In the genomic region with DNA sequence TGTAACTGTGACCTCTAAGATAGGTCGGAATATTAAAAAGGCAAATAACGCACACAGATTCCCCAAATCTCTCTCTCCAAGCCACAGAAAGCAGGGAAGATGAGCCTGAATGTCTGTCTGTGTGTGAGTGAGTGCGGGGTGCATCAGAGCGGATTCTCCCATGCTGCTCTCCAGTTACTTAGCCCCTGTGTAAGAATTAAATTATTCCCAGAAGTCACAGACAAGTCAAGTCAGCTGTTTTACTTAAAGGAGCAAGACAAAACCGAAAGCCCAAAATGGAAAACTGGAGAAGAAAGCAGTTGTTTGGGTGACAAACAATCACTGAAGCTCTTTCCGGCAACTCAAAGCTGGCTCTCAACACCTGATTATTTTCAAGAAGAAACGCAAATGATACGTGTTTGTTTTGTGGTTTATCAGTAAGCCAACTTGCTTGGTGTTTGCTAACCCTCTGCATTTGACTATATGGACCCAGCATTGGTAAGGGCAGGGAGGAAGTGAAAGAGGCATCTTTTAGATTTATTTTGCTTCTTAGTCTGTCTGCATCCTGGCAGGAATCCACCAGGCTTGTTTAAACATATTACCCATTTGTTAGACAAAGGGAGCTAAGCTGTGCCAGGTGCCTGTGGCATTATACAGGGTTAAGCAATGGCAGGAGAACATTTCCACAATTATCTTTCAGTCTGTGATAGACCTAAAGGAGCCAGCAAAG, we compare ENCODE assay signal across 8 cellular contexts.
DNase-seq lines count a peak whose midpoint lies in the region; ATAC-seq, FAIRE-seq and TF ChIP-seq lines count a peak whose summit lies in the region.

No MANE protein-coding gene starts in this region.

- H3K9me3 ChIP-seq in astrocyte (ENCODE audit: insufficient read depth, low read depth, low read length): no peaks in the 10 kb centered on the region

- no peak overlapping the region for H3K4me3 ChIP-seq in GM23338
- H3K4me3 ChIP-seq in astrocyte (ENCODE audit: insufficient read depth, low read depth, low read length): no peak overlapping the region

- TF ChIP-seq CTCF in GM23338 (conservative IDR thresholded peaks at IDR 0.05; ENCODE audit: low read depth in 2 of 2): no peak
- no peak for TF ChIP-seq CTCF in astrocyte (IDR thresholded peaks at IDR 0.05; ENCODE audit: insufficient read depth, low read depth, low read length)
- no peak for TF ChIP-seq CTCF in progenitor cell of endocrine pancreas (IDR thresholded peaks at IDR 0.05; ENCODE audit: unreplicated experiment)

- no peak overlapping the region for H3K4me3 Mint-ChIP-seq in GM23338
- H3K4me3 Mint-ChIP-seq in astrocyte (ENCODE audit: unreplicated experiment): no peak overlapping the region
- peak overlapping the region; percentile 13 for H3K4me3 Mint-ChIP-seq in progenitor cell of endocrine pancreas (ENCODE audit: low read depth)

- H3K27me3 Mint-ChIP-seq in GM23338 (ENCODE audit: insufficient read depth, low read depth, poor library complexity) (peaks cover 5% of the 10 kb centered on the region), astrocyte (ENCODE audit: low read depth, unreplicated experiment) (no peaks in the 10 kb centered on the region), progenitor cell of endocrine pancreas (no peaks in the 10 kb centered on the region)

- H2AFZ ChIP-seq in GM23338 (peak overlapping the region; percentile 39), astrocyte (ENCODE audit: low read depth, low read length) (peak overlapping the region; percentile 21)

- peaks cover 42% of the 10 kb centered on the region for H3K4me1 ChIP-seq in GM23338 (ENCODE audit: insufficient read depth)
- peaks cover 4% of the 10 kb centered on the region for H3K4me1 ChIP-seq in astrocyte (ENCODE audit: insufficient read depth, low read length)

- no peak for FAIRE-seq in astrocyte (lab: Jason Lieb, UNC)
- FAIRE-seq in HTR-8/SVneo (lab: Jason Lieb, UNC): no peak

- H3F3A ChIP-seq in GM23338 (replicated peaks; ENCODE audit: low read depth): 0 out of 2 replicates have a peak, but pooled peaks cover 2% of the 10 kb centered on the region

- H3K36me3 ChIP-seq in GM23338 (ENCODE audit: insufficient read depth) (no peaks in the 10 kb centered on the region), astrocyte (ENCODE audit: insufficient read depth, low read length) (no peaks in the 10 kb centered on the region)

- H3K4me2 ChIP-seq in GM23338: peak overlapping the region; percentile 28; the same call in 1 of the 2 replicates
- peak overlapping the region; percentile 38 for H3K4me2 ChIP-seq in astrocyte (ENCODE audit: low read length)

- no peaks in the 10 kb centered on the region for H4K20me1 ChIP-seq in GM23338 (replicated peaks; ENCODE audit: insufficient read depth)
- H4K20me1 ChIP-seq in astrocyte (ENCODE audit: insufficient read depth, low read length): no peaks in the 10 kb centered on the region

- H3K27ac ChIP-seq in GM23338 (ENCODE audit: low read depth) (peak overlapping the region; percentile 50; the same call in 1 of the 2 replicates), astrocyte (ENCODE audit: low read depth, low read length) (no peak overlapping the region)

- H3K79me2 ChIP-seq in GM23338 (replicated peaks; ENCODE audit: insufficient read depth) (no peaks in the 10 kb centered on the region), astrocyte (ENCODE audit: insufficient read depth, low read length) (no peaks in the 10 kb centered on the region)

- H3K9me2 ChIP-seq in GM23338 (ENCODE audit: insufficient read depth): peaks cover 10% of the 10 kb centered on the region; the same call in 1 of the 2 replicates

- no peaks in the 10 kb centered on the region for H3K9me3 Mint-ChIP-seq in GM23338
- H3K9me3 Mint-ChIP-seq in astrocyte (ENCODE audit: unreplicated experiment): peaks cover 7% of the 10 kb centered on the region
- H3K9me3 Mint-ChIP-seq in progenitor cell of endocrine pancreas (ENCODE audit: low read depth): no peaks in the 10 kb centered on the region

- H3K27me3 ChIP-seq in GM23338 (ENCODE audit: insufficient read depth) (no peaks in the 10 kb centered on the region), astrocyte (ENCODE audit: insufficient read depth, low read length) (no peaks in the 10 kb centered on the region)

- H3K36me3 Mint-ChIP-seq in GM23338 (ENCODE audit: low read depth) (no peaks in the 10 kb centered on the region), astrocyte (ENCODE audit: low read depth, unreplicated experiment) (peaks cover 2% of the 10 kb centered on the region), progenitor cell of endocrine pancreas (ENCODE audit: insufficient read depth) (no peaks in the 10 kb centered on the region)

- no peak overlapping the region for H3K9ac ChIP-seq in astrocyte (ENCODE audit: low read length)

- H3K4me1 Mint-ChIP-seq in GM23338 (peaks cover 49% of the 10 kb centered on the region), astrocyte (ENCODE audit: low read depth, unreplicated experiment) (peaks cover 21% of the 10 kb centered on the region), progenitor cell of endocrine pancreas (ENCODE audit: low read depth) (peaks cover 19% of the 10 kb centered on the region)

- DNase-seq in DMS153 treated with DMSO at 0.1 percent for 48 hours (lab: John Stamatoyannopoulos, UW; ENCODE audit: unreplicated experiment) (peak; percentile 98), GM23338 (ENCODE audit: low spot score) (no peak), NCI-H1417 (lab: John Stamatoyannopoulos, UW) (peak; percentile 60 to 97 (median 83)), astrocyte (ENCODE audit: low read depth) (no peak), progenitor cell of endocrine pancreas (ENCODE audit: low spot score, unreplicated experiment) (no peak), HTR-8/SVneo (ENCODE audit: insufficient read length, low spot score) (no peak), SW480 (ENCODE audit: low spot score) (no peak)
- no peak for DNase-seq in NK-92 treated with Interleukin-12 subunit alpha and Interleukin-12 subunit beta, amount 100 ng/mL, for 24 hours (lab: John Stamatoyannopoulos, UW)

- peak; percentile 66; the same call in 2 of the 3 replicates for ATAC-seq in GM23338

- H3K27ac Mint-ChIP-seq in GM23338 (peak overlapping the region; percentile 83), astrocyte (ENCODE audit: unreplicated experiment) (no peak overlapping the region), progenitor cell of endocrine pancreas (peak overlapping the region; percentile 15)

TF ChIP-seq in GM23338, 12 proteins besides CTCF, POLR2A, EP300 and RAD21 (continues in another document):
- TF ChIP-seq ZNF331 (CRISPR knock-in tag; IDR thresholded peaks at IDR 0.05; ENCODE audit: low read depth): no peak
- TF ChIP-seq CREB1 (CRISPR knock-in tag; IDR thresholded peaks at IDR 0.05; ENCODE audit: low read depth): no peak
- TF ChIP-seq EZH2phosphoT487 (IDR thresholded peaks at IDR 0.05; ENCODE audit: unreplicated experiment): no peak
- TF ChIP-seq, protein P1, sequence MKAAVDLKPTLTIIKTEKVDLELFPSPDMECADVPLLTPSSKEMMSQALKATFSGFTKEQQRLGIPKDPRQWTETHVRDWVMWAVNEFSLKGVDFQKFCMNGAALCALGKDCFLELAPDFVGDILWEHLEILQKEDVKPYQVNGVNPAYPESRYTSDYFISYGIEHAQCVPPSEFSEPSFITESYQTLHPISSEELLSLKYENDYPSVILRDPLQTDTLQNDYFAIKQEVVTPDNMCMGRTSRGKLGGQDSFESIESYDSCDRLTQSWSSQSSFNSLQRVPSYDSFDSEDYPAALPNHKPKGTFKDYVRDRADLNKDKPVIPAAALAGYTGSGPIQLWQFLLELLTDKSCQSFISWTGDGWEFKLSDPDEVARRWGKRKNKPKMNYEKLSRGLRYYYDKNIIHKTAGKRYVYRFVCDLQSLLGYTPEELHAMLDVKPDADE (IDR thresholded peaks at IDR 0.05): no peak

Comparison
In these comparisons a context has a peak if more than half of its experiments do, and no peak if none do; other contexts are left out.
1. DNase-seq: peak in DMS153 treated with DMSO at 0.1 percent for 48 hours (single experiment) and NCI-H1417 (3 of 3); none in GM23338 (single experiment), astrocyte (single experiment), progenitor cell of endocrine pancreas (single experiment), HTR-8/SVneo (single experiment), NK-92 treated with Interleukin-12 subunit alpha and Interleukin-12 subunit beta, amount 100 ng/mL, for 24 hours (single experiment) and SW480 (single experiment).